In genomic region chr2:240957656-240958365, GRCh38 we compare ENCODE assay signal across 1 cellular context.
TF ChIP-seq lines count a peak whose summit lies in the region.

No MANE protein-coding gene starts in this region.

TF ChIP-seq in IMR-90, 13 proteins besides CTCF, POLR2A, EP300 and RAD21 (continued from another document):
- TF ChIP-seq USF2 (IDR thresholded peaks at IDR 0.05; ENCODE audit: low read depth, low read length) (no peak), FOS (IDR thresholded peaks at IDR 0.05; ENCODE audit: low read depth, low read length) (no peak), RFX5 (IDR thresholded peaks at IDR 0.05; ENCODE audit: low read depth, low read length) (no peak), SMC3 (IDR thresholded peaks at IDR 0.05; ENCODE audit: low read depth, low read length) (no peak), MXI1 (IDR thresholded peaks at IDR 0.05; ENCODE audit: borderline replicate concordance, low read depth, low read length) (no peak), CEBPB (IDR thresholded peaks at IDR 0.05; ENCODE audit: low read depth, low read length) (no peak), ELK1 (IDR thresholded peaks at IDR 0.05; ENCODE audit: borderline replicate concordance, low read depth, low read length) (no peak), RCOR1 (IDR thresholded peaks at IDR 0.05; ENCODE audit: insufficient replicate concordance, low read length) (no peak), MAZ (IDR thresholded peaks at IDR 0.05; ENCODE audit: borderline replicate concordance, low read depth, low read length) (no peak), BHLHE40 (IDR thresholded peaks at IDR 0.05; ENCODE audit: low read depth, low read length) (no peak), NFE2L2 (IDR thresholded peaks at IDR 0.05; ENCODE audit: low read depth, low read length) (no peak)
